In the genomic region with DNA sequence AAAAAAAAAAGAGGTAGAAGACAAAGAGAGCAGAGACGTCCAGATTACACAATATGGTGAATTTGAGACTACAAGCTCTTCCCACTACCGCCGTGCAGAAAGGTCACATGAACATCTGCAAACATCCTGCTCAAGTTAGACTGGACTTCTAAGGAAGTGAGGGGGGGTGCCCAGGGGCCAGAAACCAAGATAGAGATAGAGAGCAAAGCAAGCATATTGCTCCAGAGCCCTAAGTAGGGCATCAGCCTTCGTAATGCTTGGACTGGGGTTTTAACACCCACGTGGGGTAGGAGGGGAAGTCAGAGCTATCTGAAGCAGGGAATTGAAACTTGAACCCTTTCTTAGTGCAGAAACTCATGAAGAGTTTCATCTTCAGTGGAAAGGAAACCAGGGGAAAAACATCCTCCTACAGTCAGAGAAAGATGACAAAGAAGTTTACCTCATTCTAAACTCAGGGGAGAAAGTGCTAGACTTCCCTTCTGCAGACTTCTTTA, we compare ENCODE assay signal across 9 cellular contexts. TPM values are rescaled to one million over a fixed set of nuclear protein-coding genes. Genes with fewer than 3 reads are reported as not detected.
DNase-seq lines count a peak whose midpoint lies in the region; ATAC-seq and TF ChIP-seq lines count a peak whose summit lies in the region.
"Had no signal": no experiment of that assay in that cellular context is flagged by ENCODE, and none has a peak within 500 bp of the region (broad histone marks: within the 10 kb centered on the region; RNA-seq: fewer than 3 reads in every experiment).

No MANE protein-coding gene starts in this region.

- peaks cover 19% of the 10 kb centered on the region for H3K9me3 Mint-ChIP-seq in stimulated activated naive CD8-positive, alpha-beta T cell treated with anti-CD3 and anti-CD28 coated beads, Interleukin-15, Interleukin-2, amounts not matched to agents 100 ng/mL and 50 ng/mL, for 24 hours
- no peaks in the 10 kb centered on the region for H3K9me3 Mint-ChIP-seq in CD8-positive, alpha-beta memory T cell
- H3K9me3 Mint-ChIP-seq: IgD-negative memory B cell had no signal

- H3K36me3 Mint-ChIP-seq in stimulated activated naive CD8-positive, alpha-beta T cell treated with anti-CD3 and anti-CD28 coated beads, Interleukin-15, Interleukin-2, amounts not matched to agents 100 ng/mL and 50 ng/mL, for 24 hours (ENCODE audit: low read depth): no peaks in the 10 kb centered on the region
- H3K36me3 Mint-ChIP-seq in CD8-positive, alpha-beta memory T cell: no peaks in the 10 kb centered on the region

- H3K27ac ChIP-seq in right atrium auricular region: no peak overlapping the region
- H3K27ac ChIP-seq in CD8-positive, alpha-beta memory T cell (ENCODE audit: low read depth, low read length): no peak overlapping the region

- POLR2A ChIA-PET in CD8-positive, alpha-beta memory T cell (lab: Charles Lee): no interaction called here

- no peak for TF ChIP-seq CTCF in right atrium auricular region (IDR thresholded peaks at IDR 0.05)

- no peaks in the 10 kb centered on the region for H3K27me3 ChIP-seq in right atrium auricular region
- H3K27me3 ChIP-seq in CD8-positive, alpha-beta memory T cell (ENCODE audit: insufficient read depth, low read length, poor library complexity, severe bottlenecking): no peaks in the 10 kb centered on the region

- DNase-seq in OCI-M1 (lab: John Stamatoyannopoulos, UW): peak; percentile 59
- DNase-seq in right atrium auricular region (ENCODE audit: low spot score): peak; percentile 73
- no peak for DNase-seq in activated gamma-delta T cell treated with Interleukin-2 at 50 U/mL for 16 hours
- no peak for DNase-seq in CD8-positive, alpha-beta memory T cell

- CTCF ChIA-PET in CD8-positive, alpha-beta memory T cell (lab: Charles Lee): no interaction called here

- H3K27ac Mint-ChIP-seq in stimulated activated naive CD8-positive, alpha-beta T cell treated with anti-CD3 and anti-CD28 coated beads, Interleukin-15, Interleukin-2, amounts not matched to agents 100 ng/mL and 50 ng/mL, for 24 hours: peak overlapping the region; percentile 43
- H3K27ac Mint-ChIP-seq in CD8-positive, alpha-beta memory T cell: peak overlapping the region in 1 of 8 donors; percentile 2

- H3K4me1 Mint-ChIP-seq in stimulated activated naive CD8-positive, alpha-beta T cell treated with anti-CD3 and anti-CD28 coated beads, Interleukin-15, Interleukin-2, amounts not matched to agents 100 ng/mL and 50 ng/mL, for 24 hours (ENCODE audit: low read depth): peaks cover 22% of the 10 kb centered on the region
- H3K4me1 Mint-ChIP-seq in CD8-positive, alpha-beta memory T cell: peaks cover 0 to 5% (median 0%) of the 10 kb centered on the region in 3 donors

- H3K4me3 Mint-ChIP-seq in stimulated activated naive CD8-positive, alpha-beta T cell treated with anti-CD3 and anti-CD28 coated beads, Interleukin-15, Interleukin-2, amounts not matched to agents 100 ng/mL and 50 ng/mL, for 24 hours: peak overlapping the region; percentile 27
- H3K4me3 Mint-ChIP-seq in CD8-positive, alpha-beta memory T cell: no peak overlapping the region

- no peak overlapping the region for H3K4me3 ChIP-seq in right atrium auricular region
- H3K4me3 ChIP-seq in CD8-positive, alpha-beta memory T cell (ENCODE audit: low read length): no peak overlapping the region

- H3K36me3 ChIP-seq in right atrium auricular region: no peaks in the 10 kb centered on the region
- no peaks in the 10 kb centered on the region for H3K36me3 ChIP-seq in CD8-positive, alpha-beta memory T cell (ENCODE audit: insufficient read depth, low read length)

- no peaks in the 10 kb centered on the region for H3K9me3 ChIP-seq in right atrium auricular region
- no peaks in the 10 kb centered on the region for H3K9me3 ChIP-seq in CD8-positive, alpha-beta memory T cell (ENCODE audit: low read length)

- H3K27me3 Mint-ChIP-seq in stimulated activated naive CD8-positive, alpha-beta T cell treated with anti-CD3 and anti-CD28 coated beads, Interleukin-15, Interleukin-2, amounts not matched to agents 100 ng/mL and 50 ng/mL, for 24 hours: peaks cover 23% of the 10 kb centered on the region
- peaks cover 8 to 18% of the 10 kb centered on the region in 2 donors for H3K27me3 Mint-ChIP-seq in CD8-positive, alpha-beta memory T cell

- peak; percentile 60 for ATAC-seq in GM18873 (IDR thresholded peaks at IDR 0.05; ENCODE audit: low FRiP score, unreplicated experiment)
- peak; percentile 77 for ATAC-seq in HG02588 (IDR thresholded peaks at IDR 0.05; ENCODE audit: unreplicated experiment)
- no peak for ATAC-seq in esophagus mucosa

- H3K4me1 ChIP-seq in right atrium auricular region: no peaks in the 10 kb centered on the region
- no peaks in the 10 kb centered on the region for H3K4me1 ChIP-seq in CD8-positive, alpha-beta memory T cell (ENCODE audit: insufficient read depth, low read length)

RNA-seq across cellular contexts. Expression of gene CLEC19A, which starts 8.7 kb away (rescaled TPM):
- not detected for total RNA-seq in right atrium auricular region
- total RNA-seq in esophagus mucosa: not detected
- not detected for total RNA-seq in CD8-positive, alpha-beta memory T cell
- not detected for polyA plus RNA-seq in CD8-positive, alpha-beta memory T cell
- polyA plus RNA-seq: IgD-negative memory B cell had no signal

Comparison
In these comparisons a context has a peak if more than half of its experiments do, and no peak if none do; other contexts are left out.
1. DNase-seq: peak in OCI-M1 (single experiment) and right atrium auricular region (single experiment); none in activated gamma-delta T cell treated with Interleukin-2 at 50 U/mL for 16 hours (single experiment) and CD8-positive, alpha-beta memory T cell (0 of 5).